11 cellular contexts compared by ENCODE assay signal in the genomic region with DNA sequence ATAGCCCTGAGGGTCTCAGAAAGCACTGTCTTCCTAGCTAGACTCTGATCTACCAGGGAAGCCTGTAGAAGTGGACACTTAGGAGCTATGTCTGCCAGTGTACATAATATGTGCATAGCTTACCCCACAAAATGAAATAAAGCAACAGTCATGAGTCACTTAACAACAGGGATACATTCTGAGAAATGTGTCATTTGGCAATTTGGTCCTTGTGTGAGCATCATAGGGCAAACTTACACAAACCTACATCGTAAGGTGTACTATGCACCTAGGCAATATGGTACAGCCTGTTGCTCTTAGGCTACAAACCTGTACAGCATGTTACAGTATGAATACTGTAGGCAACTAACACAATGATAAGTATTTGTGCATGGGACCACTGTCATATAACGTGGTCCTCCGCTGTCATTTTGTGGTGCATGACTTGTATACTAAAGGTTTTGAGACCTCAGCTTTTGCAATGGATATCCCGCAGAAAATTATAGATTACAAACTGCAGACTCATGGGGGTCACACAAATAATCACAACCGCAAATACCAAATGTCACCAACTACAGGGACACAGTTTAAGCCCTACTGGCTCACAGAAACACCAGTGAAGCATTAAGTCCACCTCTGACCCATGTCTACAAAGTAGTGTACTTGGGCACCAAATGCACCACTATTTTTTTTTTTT. TPM values are rescaled to one million over a fixed set of nuclear protein-coding genes. Genes with fewer than 3 reads are reported as not detected.
DNase-seq lines count a peak whose midpoint lies in the region; ATAC-seq and TF ChIP-seq lines count a peak whose summit lies in the region.
"Had no signal": no experiment of that assay in that cellular context is flagged by ENCODE, and none has a peak within 500 bp of the region (broad histone marks: within the 10 kb centered on the region; RNA-seq: fewer than 3 reads in every experiment).

No MANE protein-coding gene starts in this region.

- peaks cover 27 to 33% of the 10 kb centered on the region in 2 donors for H3K4me1 ChIP-seq in adrenal gland (replicated peaks in 1 of 2)
- peaks cover 4 to 22% (median 11%) of the 10 kb centered on the region in 4 donors for H3K4me1 ChIP-seq in liver (ENCODE audit: control insufficient read depth in 4 of 4, insufficient read depth in 4 of 4, low read length in 3 of 4)
- peaks cover 21 to 32% (median 25%) of the 10 kb centered on the region in 4 donors for H3K4me1 ChIP-seq in upper lobe of left lung

- peak overlapping the region; percentile 35 for H3K27ac Mint-ChIP-seq in activated naive CD4-positive, alpha-beta T cell treated with anti-CD3 and anti-CD28 coated beads, Interleukin-2, amount 50 U/mL, for 24 hours

- TF ChIP-seq RAD21 in liver (IDR thresholded peaks at IDR 0.05), result no peak

- intact Hi-C loops in adrenal gland (cut with DNase I), result no loop called here

- H3K36me3 ChIP-seq in adrenal gland (replicated peaks in 1 of 2) (no peaks in the 10 kb centered on the region), liver (ENCODE audit: control insufficient read depth in 4 of 4, insufficient read depth in 3 of 4, low read depth in 1 of 4, low read length in 3 of 4) (no peaks in the 10 kb centered on the region), upper lobe of left lung (no peaks in the 10 kb centered on the region)

- no peak for DNase-seq in activated naive CD4-positive, alpha-beta T cell treated with Interleukin-2 at 50 U/mL for 16 hours
- no peak for DNase-seq in adrenal gland
- DNase-seq in upper lobe of left lung, result no peak
- no peak for DNase-seq in NCI-H146 (lab: John Stamatoyannopoulos, UW)
- DNase-seq: GOT3, NCI-H2227 treated with DMSO at 0.1 percent for 48 hours, occipital lobe had no signal

- H3K9me3 Mint-ChIP-seq in activated naive CD4-positive, alpha-beta T cell treated with anti-CD3 and anti-CD28 coated beads, Interleukin-2, amount 50 U/mL, for 24 hours, result no peaks in the 10 kb centered on the region

- H3K9me3 ChIP-seq in adrenal gland (replicated peaks in 1 of 3) (no peaks in the 10 kb centered on the region), liver (ENCODE audit: control insufficient read depth in 4 of 4, low read length in 3 of 4) (no peaks in the 10 kb centered on the region), upper lobe of left lung (no peaks in the 10 kb centered on the region)

- H3K9ac ChIP-seq in liver (ENCODE audit: low read depth in 1 of 2, low read length in 2 of 2), result no peak overlapping the region

- H3K27me3 Mint-ChIP-seq in activated naive CD4-positive, alpha-beta T cell treated with anti-CD3 and anti-CD28 coated beads, Interleukin-2, amount 50 U/mL, for 24 hours, result no peaks in the 10 kb centered on the region

- TF ChIP-seq EP300 in upper lobe of left lung (IDR thresholded peaks at IDR 0.05), result no peak

- no peaks in the 10 kb centered on the region for H3K27me3 ChIP-seq in adrenal gland
- no peaks in the 10 kb centered on the region for H3K27me3 ChIP-seq in liver (ENCODE audit: control insufficient read depth in 4 of 4, insufficient read depth in 4 of 4, low read length in 3 of 4)
- H3K27me3 ChIP-seq in upper lobe of left lung, result no peaks in the 10 kb centered on the region

- H3K27ac ChIP-seq in adrenal gland, result peak overlapping the region in 3 of 5 donors; percentile 94 to 98 (median 94)
- H3K27ac ChIP-seq in liver (ENCODE audit: low read depth in 1 of 2, low read length in 2 of 2), result peak overlapping the region; percentile 74 to 85
- peak overlapping the region in 3 of 4 donors; percentile 11 to 87 (median 85) for H3K27ac ChIP-seq in upper lobe of left lung

- H3K4me3 Mint-ChIP-seq in activated naive CD4-positive, alpha-beta T cell treated with anti-CD3 and anti-CD28 coated beads, Interleukin-2, amount 50 U/mL, for 24 hours, result peak overlapping the region; percentile 95

- WGBS in adrenal gland, 4 donors, result 87 to 91% (median 87%) methylated on average over 5 of the region's 5 CpGs
- WGBS in liver, result 90% methylated on average over 5 of the region's 5 CpGs
- WGBS in upper lobe of left lung, 2 donors, result 91 to 94% methylated on average over 5 of the region's 5 CpGs

- ATAC-seq in upper lobe of left lung (ENCODE audit: low FRiP score in 2 of 2) (no peak), HG03175 (IDR thresholded peaks at IDR 0.05; ENCODE audit: unreplicated experiment) (no peak), HG03025 (IDR thresholded peaks at IDR 0.05; ENCODE audit: low FRiP score, unreplicated experiment) (no peak)

- peaks cover 43% of the 10 kb centered on the region for H3K4me1 Mint-ChIP-seq in activated naive CD4-positive, alpha-beta T cell treated with anti-CD3 and anti-CD28 coated beads, Interleukin-2, amount 50 U/mL, for 24 hours

- TF ChIP-seq POLR2A in adrenal gland (IDR thresholded peaks at IDR 0.05) (no peak), upper lobe of left lung (IDR thresholded peaks at IDR 0.05) (no peak)

- TF ChIP-seq CTCF in adrenal gland (IDR thresholded peaks at IDR 0.05), result no peak
- TF ChIP-seq CTCF in liver (IDR thresholded peaks at IDR 0.05; ENCODE audit: low read depth, low read length, missing input control), result no peak
- no peak for TF ChIP-seq CTCF in upper lobe of left lung (IDR thresholded peaks at IDR 0.05)

- H3K36me3 Mint-ChIP-seq in activated naive CD4-positive, alpha-beta T cell treated with anti-CD3 and anti-CD28 coated beads, Interleukin-2, amount 50 U/mL, for 24 hours, result no peaks in the 10 kb centered on the region

- H3K4me3 ChIP-seq in adrenal gland, result peak overlapping the region in 1 of 4 donors; percentile 92
- no peak overlapping the region for H3K4me3 ChIP-seq in liver (ENCODE audit: low read depth in 1 of 3, low read length in 3 of 3)
- H3K4me3 ChIP-seq in upper lobe of left lung, result peak overlapping the region in 1 of 4 donors; percentile 87

TF ChIP-seq in liver, 16 proteins besides CTCF, POLR2A, EP300 and RAD21 (continues in another document):
- TF ChIP-seq JUND (IDR thresholded peaks at IDR 0.05), result no peak
- no peak for TF ChIP-seq YY1 (IDR thresholded peaks at IDR 0.05)
- TF ChIP-seq ATF3 (IDR thresholded peaks at IDR 0.05), result no peak
- TF ChIP-seq, protein P1, sequence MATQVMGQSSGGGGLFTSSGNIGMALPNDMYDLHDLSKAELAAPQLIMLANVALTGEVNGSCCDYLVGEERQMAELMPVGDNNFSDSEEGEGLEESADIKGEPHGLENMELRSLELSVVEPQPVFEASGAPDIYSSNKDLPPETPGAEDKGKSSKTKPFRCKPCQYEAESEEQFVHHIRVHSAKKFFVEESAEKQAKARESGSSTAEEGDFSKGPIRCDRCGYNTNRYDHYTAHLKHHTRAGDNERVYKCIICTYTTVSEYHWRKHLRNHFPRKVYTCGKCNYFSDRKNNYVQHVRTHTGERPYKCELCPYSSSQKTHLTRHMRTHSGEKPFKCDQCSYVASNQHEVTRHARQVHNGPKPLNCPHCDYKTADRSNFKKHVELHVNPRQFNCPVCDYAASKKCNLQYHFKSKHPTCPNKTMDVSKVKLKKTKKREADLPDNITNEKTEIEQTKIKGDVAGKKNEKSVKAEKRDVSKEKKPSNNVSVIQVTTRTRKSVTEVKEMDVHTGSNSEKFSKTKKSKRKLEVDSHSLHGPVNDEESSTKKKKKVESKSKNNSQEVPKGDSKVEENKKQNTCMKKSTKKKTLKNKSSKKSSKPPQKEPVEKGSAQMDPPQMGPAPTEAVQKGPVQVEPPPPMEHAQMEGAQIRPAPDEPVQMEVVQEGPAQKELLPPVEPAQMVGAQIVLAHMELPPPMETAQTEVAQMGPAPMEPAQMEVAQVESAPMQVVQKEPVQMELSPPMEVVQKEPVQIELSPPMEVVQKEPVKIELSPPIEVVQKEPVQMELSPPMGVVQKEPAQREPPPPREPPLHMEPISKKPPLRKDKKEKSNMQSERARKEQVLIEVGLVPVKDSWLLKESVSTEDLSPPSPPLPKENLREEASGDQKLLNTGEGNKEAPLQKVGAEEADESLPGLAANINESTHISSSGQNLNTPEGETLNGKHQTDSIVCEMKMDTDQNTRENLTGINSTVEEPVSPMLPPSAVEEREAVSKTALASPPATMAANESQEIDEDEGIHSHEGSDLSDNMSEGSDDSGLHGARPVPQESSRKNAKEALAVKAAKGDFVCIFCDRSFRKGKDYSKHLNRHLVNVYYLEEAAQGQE (IDR thresholded peaks at IDR 0.05), result no peak
- TF ChIP-seq FOXA2 (IDR thresholded peaks at IDR 0.05), result no peak
- TF ChIP-seq RXRA (IDR thresholded peaks at IDR 0.05), result no peak
- no peak for TF ChIP-seq ZBTB33 (IDR thresholded peaks at IDR 0.05)
- TF ChIP-seq SP1 (IDR thresholded peaks at IDR 0.05), result no peak
- no peak for TF ChIP-seq FOXA1 (IDR thresholded peaks at IDR 0.05)

RNA-seq across cellular contexts. Expression of gene URGCP, which starts 1.7 kb away (rescaled TPM):
- 100 to 1,000 TPM in 1 of 8 donors, 10 to 100 TPM in 7; 53.8 to 103 (median 72.2) TPM for total RNA-seq in adrenal gland
- polyA plus RNA-seq in adrenal gland, result 10 to 100 TPM; 60.5 to 76.7 (median 61.9) TPM
- total RNA-seq in liver, result 10 to 100 TPM in 1 of 2 donors, 1 to 10 TPM in 1; 7.2 to 28.4 TPM
- polyA plus RNA-seq in liver, result 10 to 100 TPM; 11.7 to 14.3 TPM
- 10 to 100 TPM; 24.1 to 31.4 (median 29.4) TPM for total RNA-seq in upper lobe of left lung

RNA-seq across cellular contexts. Expression of gene UBE2D4, which starts 21.6 kb away (rescaled TPM):
- 10 to 100 TPM; 29.1 to 76.8 (median 41.1) TPM for total RNA-seq in adrenal gland
- polyA plus RNA-seq in adrenal gland, result 10 to 100 TPM; 32.0 to 45.4 (median 33.1) TPM
- total RNA-seq in liver, result 10 to 100 TPM in 1 of 2 donors, 1 to 10 TPM in 1; 5.1 to 10.7 TPM
- polyA plus RNA-seq in liver, result 10 to 100 TPM; 12.8 to 17.9 TPM
- 10 to 100 TPM in 5 of 6 donors, 1 to 10 TPM in 1; 4.9 to 24.9 (median 17.4) TPM for total RNA-seq in upper lobe of left lung

RNA-seq across cellular contexts. Expression of gene MRPS24, which starts 35.4 kb away (rescaled TPM):
- 100 to 1,000 TPM; 139 to 356 (median 199) TPM for total RNA-seq in adrenal gland
- 100 to 1,000 TPM in 2 of 3 donors, 10 to 100 TPM in 1; 72.5 to 160 (median 135) TPM for polyA plus RNA-seq in adrenal gland
- 10 to 100 TPM; 38.7 to 73.5 TPM for total RNA-seq in liver
- polyA plus RNA-seq in liver, result 100 to 1,000 TPM in 1 of 2 donors, 10 to 100 TPM in 1; 91.1 to 177 TPM
- 10 to 100 TPM; 28.7 to 80.0 (median 53.6) TPM for total RNA-seq in upper lobe of left lung
